ENCODE assay signal across 8 cellular contexts in genomic region chr6:36544228-36544627, GRCh38. TPM values are rescaled to one million over a fixed set of nuclear protein-coding genes. Genes with fewer than 3 reads are reported as not detected.
DNase-seq lines count a peak whose midpoint lies in the region; ATAC-seq and TF ChIP-seq lines count a peak whose summit lies in the region.

No MANE protein-coding gene starts in this region.

- H3K9me3 ChIP-seq in transverse colon, result no peaks in the 10 kb centered on the region

- peaks cover 0 to 19% (median 7%) of the 10 kb centered on the region in 4 donors for H3K36me3 ChIP-seq in transverse colon

- no peaks in the 10 kb centered on the region for H3K9me3 Mint-ChIP-seq in activated T-cell treated with anti-CD3 and anti-CD28 coated beads, Interleukin-2, amount 50 U/mL, for 24 hours
- no peaks in the 10 kb centered on the region for H3K9me3 Mint-ChIP-seq in immature natural killer cell

- peaks cover 67% of the 10 kb centered on the region for H3K4me1 Mint-ChIP-seq in activated T-cell treated with anti-CD3 and anti-CD28 coated beads, Interleukin-2, amount 50 U/mL, for 24 hours (ENCODE audit: low read depth)
- H3K4me1 Mint-ChIP-seq in immature natural killer cell, result peaks cover 68 to 85% of the 10 kb centered on the region in 2 donors

- no peak for TF ChIP-seq POLR2A in transverse colon (IDR thresholded peaks at IDR 0.05)

- peaks cover 56% of the 10 kb centered on the region for H3K36me3 Mint-ChIP-seq in activated T-cell treated with anti-CD3 and anti-CD28 coated beads, Interleukin-2, amount 50 U/mL, for 24 hours (ENCODE audit: low read depth)
- H3K36me3 Mint-ChIP-seq in immature natural killer cell, result peaks cover 8 to 19% (median 17%) of the 10 kb centered on the region in 3 donors

- no peaks in the 10 kb centered on the region for H3K27me3 ChIP-seq in transverse colon
- H3K27me3 ChIP-seq in dorsolateral prefrontal cortex, result no peaks in the 10 kb centered on the region

- 8 to 38% methylated on average over 1 of the region's 1 CpG for WGBS in transverse colon (ENCODE audit: low coverage in 1 of 2), 2 donors

- H3K4me3 Mint-ChIP-seq in activated T-cell treated with anti-CD3 and anti-CD28 coated beads, Interleukin-2, amount 50 U/mL, for 24 hours, result peak overlapping the region; percentile 91
- H3K4me3 Mint-ChIP-seq in immature natural killer cell, result peak overlapping the region; percentile 89 to 99 (median 93)

- H3K4me1 ChIP-seq in transverse colon, result peaks cover 19 to 55% (median 28%) of the 10 kb centered on the region in 4 donors

- TF ChIP-seq EP300 in transverse colon (IDR thresholded peaks at IDR 0.05; ENCODE audit: low read depth), result no peak

- intact Hi-C loops in transverse colon (cut with DNase I; ENCODE audit: low total_unique reads) (no loop called here), dorsolateral prefrontal cortex (cut with DNase I) (loop anchor here in 1 of 2 donors (10.0 kb wide), 1 partner anchor 199 kb away; no protein-coding TSS in a partner anchor)

- peak overlapping the region in 2 of 4 donors; percentile 8 to 99 for H3K4me3 ChIP-seq in transverse colon
- peak overlapping the region in 6 of 59 donors; percentile 3 to 25 (median 5) for H3K4me3 ChIP-seq in dorsolateral prefrontal cortex

- in situ Hi-C loops in transverse colon (cut with MboI; ENCODE audit: low pct_ligation_motif_present in 1 of 4, low pct_unique_long_range_greater_than_20kb in 1 of 4, low sequenced_read_pairs in 3 of 4), result no loop called here

- TF ChIP-seq CTCF in transverse colon (IDR thresholded peaks at IDR 0.05) (no peak), dorsolateral prefrontal cortex (IDR thresholded peaks at IDR 0.05 in 54 of 56, conservative IDR thresholded peaks at IDR 0.05 in 2 of 56; ENCODE audit: low read depth in 1 of 56, partially characterized antibody in 56 of 56) (no peak)

- DNase-seq in activated gamma-delta T cell treated with Interleukin-2 at 50 U/mL for 16 hours (peak; percentile 72), activated gamma-delta T cell (lab: John Stamatoyannopoulos, UW) (no peak), immature natural killer cell (peak; percentile 81 to 84 (median 82)), transverse colon (peak; percentile 38), foreskin melanocyte (no peak), dorsolateral prefrontal cortex (no peak)
- no peak for DNase-seq in activated T-cell treated with anti-CD3 and anti-CD28 coated beads, Interleukin-2, amount 50 U/mL, for 24 hours

- H3K27ac Mint-ChIP-seq in activated T-cell treated with anti-CD3 and anti-CD28 coated beads, Interleukin-2, amount 50 U/mL, for 24 hours, result peak overlapping the region; percentile 97
- peak overlapping the region; percentile 93 to 98 (median 96) for H3K27ac Mint-ChIP-seq in immature natural killer cell

- no peak for ATAC-seq in GM21447 (IDR thresholded peaks at IDR 0.05; ENCODE audit: unreplicated experiment)

- H3K27me3 Mint-ChIP-seq in activated T-cell treated with anti-CD3 and anti-CD28 coated beads, Interleukin-2, amount 50 U/mL, for 24 hours, result no peaks in the 10 kb centered on the region
- peaks cover 16 to 17% (median 17%) of the 10 kb centered on the region in 3 donors for H3K27me3 Mint-ChIP-seq in immature natural killer cell (ENCODE audit: low read depth in 3 of 3)

- H3K27ac ChIP-seq in transverse colon (peak overlapping the region; percentile 93 to 100 (median 99)), dorsolateral prefrontal cortex (peak overlapping the region in 2 of 59 donors; percentile 5 to 33)

RNA-seq across cellular contexts. Expression of gene STK38, which starts 3.1 kb away (rescaled TPM):
- 100 to 1,000 TPM in 1 of 3 donors, 10 to 100 TPM in 2; 74.2 to 179 (median 81.2) TPM for polyA plus RNA-seq in immature natural killer cell
- 100 to 1,000 TPM in 1 of 4 donors, 10 to 100 TPM in 3; 59.1 to 101 (median 86.4) TPM for total RNA-seq in transverse colon
- total RNA-seq in dorsolateral prefrontal cortex, result 10 to 100 TPM in 106 of 120 experiments, 1 to 10 TPM in 14; 6.3 to 23.4 (median 13.6) TPM

RNA-seq across cellular contexts. Expression of gene SRSF3, which starts 49.9 kb away (rescaled TPM):
- 100 to 1,000 TPM; 344 to 391 (median 379) TPM for polyA plus RNA-seq in immature natural killer cell
- 100 to 1,000 TPM; 110 to 177 (median 144) TPM for total RNA-seq in transverse colon
- 100 to 1,000 TPM; 108 to 194 (median 145) TPM for total RNA-seq in dorsolateral prefrontal cortex

Comparison
In these comparisons a context has a peak if more than half of its experiments do, and no peak if none do; other contexts are left out.
1. DNase-seq: peak in activated gamma-delta T cell treated with Interleukin-2 at 50 U/mL for 16 hours (single experiment), immature natural killer cell (3 of 3) and transverse colon (single experiment); none in activated gamma-delta T cell (single experiment), activated T-cell treated with anti-CD3 and anti-CD28 coated beads, Interleukin-2, amount 50 U/mL, for 24 hours (single experiment), foreskin melanocyte (single experiment) and dorsolateral prefrontal cortex (0 of 10).